1 cellular context compared by ENCODE assay signal in genomic region chr13:44271031-44271433, GRCh38.
A peak's percentile ranks its signal among the peaks of the same experiment; 100 is the strongest.
TF ChIP-seq lines count a peak whose summit lies in the region.

No MANE protein-coding gene starts in this region.

TF ChIP-seq in K562, 482 proteins besides CTCF, POLR2A, EP300 and RAD21 (continued from another document):
- TF ChIP-seq CUX1 (CRISPR knock-in tag; IDR thresholded peaks at IDR 0.05), result no peak
- no peak for TF ChIP-seq IRF2 (CRISPR knock-in tag; IDR thresholded peaks at IDR 0.05)
- peak; percentile 76 to 81; a peak in 3 of 4 replicates for TF ChIP-seq FOXA3 (CRISPR knock-in tag; conservative IDR thresholded peaks at IDR 0.05 in 1 of 2, IDR thresholded peaks at IDR 0.05 in 1 of 2)
- TF ChIP-seq ATF2 (CRISPR knock-in tag; IDR thresholded peaks at IDR 0.05), result no peak
- TF ChIP-seq ZKSCAN1 (IDR thresholded peaks at IDR 0.05; ENCODE audit: low read depth, low read length), result no peak
- no peak for TF ChIP-seq ZNF695 (CRISPR knock-in tag; IDR thresholded peaks at IDR 0.05)
- no peak for TF ChIP-seq SRSF7 (optimal IDR thresholded peaks at IDR 0.05; ENCODE audit: low read depth, low read length)
- TF ChIP-seq BACH1 (tag; IDR thresholded peaks at IDR 0.05), result no peak
- TF ChIP-seq FOXK1 (CRISPR knock-in tag; IDR thresholded peaks at IDR 0.05; ENCODE audit: borderline replicate concordance), result no peak
- peak; percentile 50; the same call in 1 of the 2 replicates for TF ChIP-seq ATF3 (IDR thresholded peaks at IDR 0.05)
- TF ChIP-seq ATF3 (CRISPR knock-in tag; conservative IDR thresholded peaks at IDR 0.05), result no peak
- TF ChIP-seq U2AF1 (optimal IDR thresholded peaks at IDR 0.05; ENCODE audit: low read depth, low read length), result no peak
- no peak for TF ChIP-seq ZNF124 (CRISPR knock-in tag; IDR thresholded peaks at IDR 0.05)
- no peak for TF ChIP-seq CBX3 (IDR thresholded peaks at IDR 0.05; ENCODE audit: borderline replicate concordance in 1 of 2, low read length in 2 of 2)
- no peak for TF ChIP-seq TSHZ1 (CRISPR knock-in tag; IDR thresholded peaks at IDR 0.05)
- TF ChIP-seq CEBPG (CRISPR knock-in tag; IDR thresholded peaks at IDR 0.05), result no peak; the same call in 1 of the 2 replicates
- peak; percentile 26 to 69; a peak in 2 of 4 replicates for TF ChIP-seq CEBPG (tag; conservative IDR thresholded peaks at IDR 0.05 in 1 of 2, IDR thresholded peaks at IDR 0.05 in 1 of 2)
- no peak for TF ChIP-seq BRF2 (IDR thresholded peaks at IDR 0.05; ENCODE audit: borderline replicate concordance, insufficient read depth, insufficient read length)
- no peak for TF ChIP-seq HNRNPLL (IDR thresholded peaks at IDR 0.05; ENCODE audit: low read depth, low read length, poor library complexity, severe bottlenecking)
- no peak for TF ChIP-seq CHCHD3 (CRISPR knock-in tag; IDR thresholded peaks at IDR 0.05)
- TF ChIP-seq ADNP (tag; IDR thresholded peaks at IDR 0.05), result no peak
- no peak for TF ChIP-seq GTF3C2 (IDR thresholded peaks at IDR 0.05; ENCODE audit: borderline replicate concordance, extremely low read depth, insufficient read length)
- TF ChIP-seq MCM5 (IDR thresholded peaks at IDR 0.05; ENCODE audit: low read depth), result no peak
- no peak for TF ChIP-seq SP2 (IDR thresholded peaks at IDR 0.05; ENCODE audit: extremely low read depth, low read depth, low read length, poor library complexity, severe bottlenecking)
- no peak for TF ChIP-seq ZMIZ1 (IDR thresholded peaks at IDR 0.05; ENCODE audit: low read depth in 2 of 2, low read length in 2 of 2)
- no peak for TF ChIP-seq SUPT5H (IDR thresholded peaks at IDR 0.05)
- TF ChIP-seq DPF2 (IDR thresholded peaks at IDR 0.05), result no peak
- TF ChIP-seq HINFP (tag; conservative IDR thresholded peaks at IDR 0.05; ENCODE audit: low read depth), result no peak
- no peak for TF ChIP-seq ELF1 (tag; IDR thresholded peaks at IDR 0.05)
- no peak for TF ChIP-seq ZNF174 (CRISPR knock-in tag; IDR thresholded peaks at IDR 0.05)
- no peak for TF ChIP-seq CAMTA2 (CRISPR knock-in tag; conservative IDR thresholded peaks at IDR 0.05)
